ENCODE assay signal across 8 cellular contexts in the genomic region with DNA sequence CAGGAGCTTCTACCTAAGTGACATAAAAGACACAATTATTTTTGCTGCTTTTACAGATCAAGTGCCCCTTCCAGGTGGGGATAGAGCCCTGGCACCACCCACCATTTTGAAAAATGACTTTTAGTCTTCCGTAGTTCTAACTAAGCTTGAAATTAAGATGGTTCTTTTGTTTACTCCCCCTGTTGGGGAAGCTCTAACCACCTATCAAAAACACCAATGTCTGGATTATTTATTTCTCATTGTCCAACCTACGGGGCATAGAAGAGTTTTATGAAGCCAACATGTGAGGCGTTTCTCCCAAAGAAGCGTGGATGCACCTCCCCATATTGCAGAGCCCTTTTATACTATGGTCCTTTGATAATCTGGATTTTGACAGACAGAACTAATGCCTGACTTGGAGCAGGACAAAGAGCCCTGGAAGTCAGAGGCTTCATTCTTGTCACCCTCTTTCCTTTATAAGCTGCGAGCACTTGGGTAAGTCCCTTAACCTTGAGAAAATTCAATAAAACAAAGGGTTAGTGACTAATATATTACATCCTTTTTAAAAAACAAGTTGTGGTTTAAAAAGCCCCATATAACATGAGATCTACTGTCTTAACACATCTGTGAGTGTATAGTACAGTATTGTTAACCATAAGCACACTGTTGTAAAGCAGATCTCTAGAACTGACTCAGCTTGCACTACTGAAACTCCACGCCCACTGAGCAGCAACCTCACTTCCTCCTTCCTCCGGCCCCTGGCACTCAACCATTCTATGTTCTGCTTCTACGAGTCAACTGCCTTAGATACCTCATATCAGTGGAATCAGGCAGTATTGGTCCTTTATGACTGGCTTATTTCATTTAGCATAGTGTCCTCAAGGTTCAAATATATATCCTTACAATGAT.
DNase-seq lines count a peak whose midpoint lies in the region; ATAC-seq, FAIRE-seq and TF ChIP-seq lines count a peak whose summit lies in the region.

No MANE protein-coding gene starts in this region.

- peaks cover 3% of the 10 kb centered on the region for H3K9me3 Mint-ChIP-seq in activated T-helper 17 cell treated with anti-CD3 and anti-CD28 coated beads, Interleukin-2, amount 50 U/mL, for 72 hours

- ATAC-seq in GM18867 (IDR thresholded peaks at IDR 0.05; ENCODE audit: unreplicated experiment) (peak; percentile 97), HG02885 (IDR thresholded peaks at IDR 0.05; ENCODE audit: poor library complexity, unreplicated experiment) (peak; percentile 97), mucosa of descending colon (peak; percentile 94), gastrocnemius medialis (no peak)
- peak; percentile 83 for ATAC-seq in activated T-helper 17 cell treated with anti-CD3 and anti-CD28 coated beads, Interleukin-2, amount 50 U/mL, for 72 hours (replicated peaks)

- 85 to 94% methylated on average over 8 of the region's 8 CpGs for WGBS in thyroid gland, 2 donors

- peak; percentile 64 for DNase-seq in RCC 7860 (ENCODE audit: low spot score)
- DNase-seq in mucosa of descending colon, result peak; percentile 50 to 69 (median 65)
- DNase-seq in NCI-H524 (lab: John Stamatoyannopoulos, UW), result no peak
- no peak for DNase-seq in gastrocnemius medialis
- no peak for DNase-seq in thyroid gland

- H3K27ac Mint-ChIP-seq in activated T-helper 17 cell treated with anti-CD3 and anti-CD28 coated beads, Interleukin-2, amount 50 U/mL, for 72 hours, result peak overlapping the region; percentile 91

- peaks cover 6% of the 10 kb centered on the region for H3K4me1 ChIP-seq in mucosa of descending colon (ENCODE audit: low read depth)
- H3K4me1 ChIP-seq in gastrocnemius medialis, result peaks cover 0 to 9% of the 10 kb centered on the region in 2 donors
- H3K4me1 ChIP-seq in thyroid gland, result peaks cover 0 to 9% of the 10 kb centered on the region in 2 donors

- no peaks in the 10 kb centered on the region for H3K27me3 ChIP-seq in gastrocnemius medialis
- no peaks in the 10 kb centered on the region for H3K27me3 ChIP-seq in thyroid gland

- peak overlapping the region; percentile 71 for H3K4me3 Mint-ChIP-seq in activated T-helper 17 cell treated with anti-CD3 and anti-CD28 coated beads, Interleukin-2, amount 50 U/mL, for 72 hours

- no peaks in the 10 kb centered on the region for H3K36me3 Mint-ChIP-seq in activated T-helper 17 cell treated with anti-CD3 and anti-CD28 coated beads, Interleukin-2, amount 50 U/mL, for 72 hours (ENCODE audit: low read depth)

- in situ Hi-C loops in gastrocnemius medialis (cut with MboI; ENCODE audit: low sequenced_read_pairs in 4 of 4), result no loop called here

- FAIRE-seq in RCC 7860 (lab: Jason Lieb, UNC), result no peak

- H3K9me3 ChIP-seq in mucosa of descending colon (no peaks in the 10 kb centered on the region), gastrocnemius medialis (no peaks in the 10 kb centered on the region), thyroid gland (no peaks in the 10 kb centered on the region)

- no peak for TF ChIP-seq POLR2A in gastrocnemius medialis (IDR thresholded peaks at IDR 0.05)
- TF ChIP-seq POLR2A in thyroid gland (IDR thresholded peaks at IDR 0.05), result no peak

- no peak overlapping the region for H3K4me3 ChIP-seq in mucosa of descending colon
- no peak overlapping the region for H3K4me3 ChIP-seq in gastrocnemius medialis
- H3K4me3 ChIP-seq in thyroid gland (replicated peaks in 1 of 3), result no peak overlapping the region

- H3K36me3 ChIP-seq in mucosa of descending colon (ENCODE audit: low read depth) (no peaks in the 10 kb centered on the region), gastrocnemius medialis (no peaks in the 10 kb centered on the region), thyroid gland (no peaks in the 10 kb centered on the region)

- intact Hi-C loops in mucosa of descending colon (cut with DNase I, micrococcal nuclease) (no loop called here), gastrocnemius medialis (cut with DNase I; ENCODE audit: low total_unique reads) (no loop called here), thyroid gland (cut with DNase I) (no loop called here)

- no peak overlapping the region for H3K27ac ChIP-seq in gastrocnemius medialis
- no peak overlapping the region for H3K27ac ChIP-seq in thyroid gland

- H3K4me1 Mint-ChIP-seq in activated T-helper 17 cell treated with anti-CD3 and anti-CD28 coated beads, Interleukin-2, amount 50 U/mL, for 72 hours, result peaks cover 49% of the 10 kb centered on the region

- no peak for TF ChIP-seq CTCF in mucosa of descending colon (IDR thresholded peaks at IDR 0.05)
- no peak for TF ChIP-seq CTCF in gastrocnemius medialis (IDR thresholded peaks at IDR 0.05 in 4 of 5, conservative IDR thresholded peaks at IDR 0.05 in 1 of 5)
- TF ChIP-seq CTCF in thyroid gland (IDR thresholded peaks at IDR 0.05), result no peak

- H3K27me3 Mint-ChIP-seq in activated T-helper 17 cell treated with anti-CD3 and anti-CD28 coated beads, Interleukin-2, amount 50 U/mL, for 72 hours, result no peaks in the 10 kb centered on the region

Comparison
In these comparisons a context has a peak if more than half of its experiments do, and no peak if none do; other contexts are left out.
1. ATAC-seq: peak in GM18867 (single experiment), HG02885 (single experiment), activated T-helper 17 cell treated with anti-CD3 and anti-CD28 coated beads, Interleukin-2, amount 50 U/mL, for 72 hours (single experiment) and mucosa of descending colon (single experiment); none in gastrocnemius medialis (0 of 2).
2. DNase-seq: peak in RCC 7860 (single experiment) and mucosa of descending colon (3 of 3); none in NCI-H524 (0 of 2), gastrocnemius medialis (0 of 2) and thyroid gland (0 of 2).